ENCODE assay signal across 15 cellular contexts in the genomic region with DNA sequence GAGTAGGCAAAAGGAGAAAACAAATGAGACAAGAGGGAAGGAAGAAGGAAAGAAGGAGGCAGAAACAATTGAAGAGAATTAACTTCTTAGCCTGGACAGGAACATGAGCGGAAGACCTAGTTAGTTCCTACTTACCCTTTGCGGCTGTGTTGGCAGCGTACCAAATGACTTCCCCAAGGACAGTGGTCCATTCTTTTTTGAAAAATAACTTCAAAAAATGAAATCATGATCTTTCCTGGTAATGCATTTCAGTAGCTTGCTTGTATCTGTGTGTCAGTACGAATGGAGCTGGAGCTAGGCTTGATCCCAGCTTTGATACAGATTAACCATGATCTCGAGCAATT. TPM values are rescaled to one million over a fixed set of nuclear protein-coding genes. Genes with fewer than 3 reads are reported as not detected.
A peak's percentile ranks its signal among the peaks of the same experiment; 100 is the strongest.
DNase-seq lines count a peak whose midpoint lies in the region; ATAC-seq and TF ChIP-seq lines count a peak whose summit lies in the region.
"Had no signal": no experiment of that assay in that cellular context is flagged by ENCODE, and none has a peak within 500 bp of the region (broad histone marks: within the 10 kb centered on the region; RNA-seq: fewer than 3 reads in every experiment).

No MANE protein-coding gene starts in this region.

- intact Hi-C loops in right cardiac atrium (cut with DNase I), result loop anchor here in 2 of 4 donors (10.0 kb wide), 2 partner anchors 88 to 292 kb away; a partner anchor contains a TSS

- whole genome bisulfite sequencing in right cardiac atrium, result 38% methylated on average over 5 of the region's 5 CpGs
- 81% methylated on average over 5 of the region's 5 CpGs for WGBS in smooth muscle cell (ENCODE audit: low lambda C conversion rate)

- H3K9me3 ChIP-seq in WERI-Rb-1 (ENCODE audit: severe bottlenecking) (peaks cover 3% of the 10 kb centered on the region), right cardiac atrium (ENCODE audit: control insufficient read depth, low read length) (no peaks in the 10 kb centered on the region), smooth muscle cell (replicated peaks; ENCODE audit: low read depth) (no peaks in the 10 kb centered on the region)
- H3K9me3 ChIP-seq: transverse colon had no signal

- H3K4me2 ChIP-seq in smooth muscle cell, result peak overlapping the region; percentile 69

- no peaks in the 10 kb centered on the region for H3K36me3 ChIP-seq in WERI-Rb-1
- no peaks in the 10 kb centered on the region for H3K36me3 ChIP-seq in smooth muscle cell (ENCODE audit: low read depth)
- H3K36me3 ChIP-seq: transverse colon had no signal

- H3K9ac ChIP-seq in smooth muscle cell (ENCODE audit: low read depth), result no peak overlapping the region

- H3K27me3 ChIP-seq in WERI-Rb-1 (ENCODE audit: insufficient read depth, low read depth, severe bottlenecking) (no peaks in the 10 kb centered on the region), right cardiac atrium (ENCODE audit: control insufficient read depth, insufficient read depth) (no peaks in the 10 kb centered on the region), smooth muscle cell (ENCODE audit: low read depth) (no peaks in the 10 kb centered on the region)
- H3K27me3 ChIP-seq: foreskin keratinocyte had no signal

- H3K4me1 ChIP-seq in right cardiac atrium (ENCODE audit: control insufficient read depth, insufficient read depth, low read length) (peaks cover 10% of the 10 kb centered on the region), smooth muscle cell (ENCODE audit: low read depth) (peaks cover 9% of the 10 kb centered on the region)
- H3K4me1 ChIP-seq: foreskin keratinocyte had no signal

- no peaks in the 10 kb centered on the region for H3K79me2 ChIP-seq in smooth muscle cell (ENCODE audit: low read depth)

- peak overlapping the region; percentile 61 for H2AFZ ChIP-seq in smooth muscle cell (ENCODE audit: low read depth)

- peak in 1 of 2 donors; percentile 39 for ATAC-seq in right cardiac atrium
- no peak for ATAC-seq in GM18498 (IDR thresholded peaks at IDR 0.05; ENCODE audit: unreplicated experiment)
- ATAC-seq: naive thymus-derived CD8-positive, alpha-beta T cell had no signal

- H3K4me3 ChIP-seq in WERI-Rb-1 (ENCODE audit: low read depth, low read length) (peak overlapping the region; percentile 41), right cardiac atrium (ENCODE audit: low read length) (no peak overlapping the region), smooth muscle cell (no peak overlapping the region)
- H3K4me3 ChIP-seq: SK-N-MC, transverse colon had no signal

- H4K20me1 ChIP-seq in smooth muscle cell (ENCODE audit: low read depth), result no peaks in the 10 kb centered on the region

- H3K27ac ChIP-seq in WERI-Rb-1, result peak overlapping the region; percentile 84
- peak overlapping the region; percentile 75 for H3K27ac ChIP-seq in right cardiac atrium (ENCODE audit: low read length)
- H3K27ac ChIP-seq in smooth muscle cell (ENCODE audit: low read depth), result peak overlapping the region; percentile 76
- H3K27ac ChIP-seq: foreskin keratinocyte, SK-N-MC, transverse colon had no signal

- peaks cover 8% of the 10 kb centered on the region for H3F3A ChIP-seq in smooth muscle cell (ENCODE audit: low read depth)

- TF ChIP-seq CTCF in WERI-Rb-1 (IDR thresholded peaks at IDR 0.05; ENCODE audit: low read depth, low read length) (no peak), smooth muscle cell (IDR thresholded peaks at IDR 0.05; ENCODE audit: borderline replicate concordance, insufficient read depth, poor library complexity, severe bottlenecking) (no peak)

- DNase-seq in NCI-H1694 treated with DMSO at 0.1 percent for 48 hours (lab: John Stamatoyannopoulos, UW) (peak; percentile 0), NCI-H1694 (lab: John Stamatoyannopoulos, UW) (no peak), WERI-Rb-1 (no peak), right cardiac atrium (peak in 2 of 3 donors; percentile 49 to 67), smooth muscle cell (lab: John Stamatoyannopoulos, UW; ENCODE audit: unreplicated experiment) (no peak), NCI-H187 (lab: John Stamatoyannopoulos, UW) (no peak)
- no peak for DNase-seq in NK-92 treated with Interleukin-12 subunit alpha and Interleukin-12 subunit beta, amount 100 ng/mL, for 24 hours (lab: John Stamatoyannopoulos, UW)
- DNase-seq: activated T-cell treated with anti-CD3 and anti-CD28 coated beads, Interleukin-2, amount 50 U/mL, for 1 hour; naive thymus-derived CD8-positive, alpha-beta T cell; transverse colon had no signal

RNA-seq across cellular contexts. Expression of a gene that starts 41.5 kb away (rescaled TPM):
- total RNA-seq in right cardiac atrium (1 to 10 TPM in 2 of 4 donors, under 1 TPM in 2; 0.34 to 1.3 (median 0.80) TPM), smooth muscle cell (0.94 and 0.99 TPM in 2 replicates)
- polyA plus RNA-seq in right cardiac atrium (0.32 TPM), smooth muscle cell (not detected in 2 replicates)
- total RNA-seq: A172, foreskin keratinocyte, transverse colon had no signal
- polyA plus RNA-seq: foreskin keratinocyte; keratinocyte; naive thymus-derived CD8-positive, alpha-beta T cell had no signal

Comparison
In these comparisons a context has a peak if more than half of its experiments do, and no peak if none do; other contexts are left out.
1. DNase-seq: peak in NCI-H1694 treated with DMSO at 0.1 percent for 48 hours (single experiment) and right cardiac atrium (2 of 3); none in NCI-H1694 (single experiment), WERI-Rb-1 (single experiment), smooth muscle cell (single experiment), NK-92 treated with Interleukin-12 subunit alpha and Interleukin-12 subunit beta, amount 100 ng/mL, for 24 hours (single experiment) and NCI-H187 (0 of 2).
2. Peak in every context shown above with its lines, with median percentiles within 50 percentile points of each other: H3K27ac ChIP-seq.